8 cellular contexts compared by ENCODE assay signal in the genomic region with DNA sequence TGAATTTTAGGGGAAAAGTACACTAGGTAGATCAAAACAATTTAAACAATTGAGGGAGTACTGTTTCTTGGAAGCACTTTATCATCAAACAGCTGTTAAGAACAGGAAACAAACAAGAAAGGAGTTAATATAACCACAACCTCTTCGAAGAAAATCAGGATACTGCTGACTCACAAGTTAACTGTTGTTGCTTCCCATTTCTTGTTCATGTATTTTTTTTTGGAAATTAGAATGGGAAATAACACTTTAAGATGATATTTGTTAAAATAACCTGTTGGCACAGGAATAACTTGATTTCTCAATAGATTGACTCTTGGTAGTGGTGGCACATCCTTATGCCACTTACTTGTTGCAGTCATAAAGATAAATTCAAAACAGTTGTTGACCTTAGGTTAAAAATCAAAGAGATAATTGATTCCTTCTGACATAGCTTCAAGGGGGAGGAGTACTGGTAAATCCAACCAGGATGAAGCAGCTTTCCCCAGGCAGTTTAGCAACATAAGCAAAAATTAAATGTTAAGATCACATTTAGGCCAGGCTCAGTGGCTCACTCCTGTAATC. TPM values are rescaled to one million over a fixed set of nuclear protein-coding genes. Genes with fewer than 3 reads are reported as not detected.
DNase-seq lines count a peak whose midpoint lies in the region; ATAC-seq and TF ChIP-seq lines count a peak whose summit lies in the region.
"Had no signal": no experiment of that assay in that cellular context is flagged by ENCODE, and none has a peak within 500 bp of the region (broad histone marks: within the 10 kb centered on the region; RNA-seq: fewer than 3 reads in every experiment).

No MANE protein-coding gene starts in this region.

- H3K27ac Mint-ChIP-seq in GM23338 = 0 out of 2 replicates have a peak overlapping the region, but pooled peaks have one; percentile 18

- H3K9me2 ChIP-seq in GM23338 (ENCODE audit: insufficient read depth) = no peaks in the 10 kb centered on the region

- no peak for DNase-seq in GM23338 (ENCODE audit: low spot score)
- peak; percentile 26 for DNase-seq in RPMI8226
- DNase-seq in epithelial cell of prostate (ENCODE audit: low read depth, low spot score) = no peak
- no peak for DNase-seq in DMS53 (lab: John Stamatoyannopoulos, UW)
- no peak for DNase-seq in UCSD-AML1 (lab: John Stamatoyannopoulos, UW; ENCODE audit: unreplicated experiment)
- DNase-seq: activated CD4-positive, alpha-beta T cell treated with anti-CD3 and anti-CD28 coated beads for 4 hours had no signal

- no peak overlapping the region for H3K9ac ChIP-seq in skeletal muscle tissue (ENCODE audit: low read depth in 1 of 3, low read length in 3 of 3)

- H3K4me3 ChIP-seq in GM23338 = no peak overlapping the region
- no peak overlapping the region for H3K4me3 ChIP-seq in skeletal muscle tissue (ENCODE audit: low read length in 3 of 3)

- no peaks in the 10 kb centered on the region for H3K9me3 Mint-ChIP-seq in GM23338

- H3K27ac ChIP-seq in GM23338 (ENCODE audit: low read depth) (no peak overlapping the region), epithelial cell of prostate (peak overlapping the region; percentile 20), skeletal muscle tissue (ENCODE audit: low read depth, low read length) (peak overlapping the region; percentile 54)

- H4K20me1 ChIP-seq in GM23338 (replicated peaks; ENCODE audit: insufficient read depth) = peaks cover 15% of the 10 kb centered on the region

- H3K4me3 Mint-ChIP-seq in GM23338 = no peak overlapping the region

- H3K27me3 Mint-ChIP-seq in GM23338 (ENCODE audit: insufficient read depth, low read depth, poor library complexity) = peaks cover 9% of the 10 kb centered on the region

- peaks cover 9% of the 10 kb centered on the region for H3K27me3 ChIP-seq in GM23338 (ENCODE audit: insufficient read depth)
- H3K27me3 ChIP-seq in skeletal muscle tissue (ENCODE audit: control insufficient read depth in 3 of 3, insufficient read depth in 3 of 3, low read length in 3 of 3) = no peaks in the 10 kb centered on the region

- no peaks in the 10 kb centered on the region; the same call in 1 of the 2 replicates for H3K4me1 ChIP-seq in GM23338 (ENCODE audit: insufficient read depth)
- H3K4me1 ChIP-seq in skeletal muscle tissue (ENCODE audit: control insufficient read depth in 3 of 3, insufficient read depth in 3 of 3, low read length in 3 of 3) = peaks cover 13 to 18% (median 17%) of the 10 kb centered on the region in 3 donors

- H3K36me3 ChIP-seq in GM23338 (ENCODE audit: insufficient read depth) = peaks cover 10% of the 10 kb centered on the region; the same call in 1 of the 2 replicates
- peaks cover 7 to 9% (median 8%) of the 10 kb centered on the region in 3 donors for H3K36me3 ChIP-seq in skeletal muscle tissue (ENCODE audit: control insufficient read depth in 3 of 3, insufficient read depth in 3 of 3, low read length in 3 of 3)

- no peak for TF ChIP-seq CTCF in GM23338 (conservative IDR thresholded peaks at IDR 0.05; ENCODE audit: low read depth in 2 of 2)

- H3K9me3 ChIP-seq in skeletal muscle tissue (ENCODE audit: control insufficient read depth in 3 of 3, low read length in 3 of 3) = no peaks in the 10 kb centered on the region

- peaks cover 19% of the 10 kb centered on the region for H3K36me3 Mint-ChIP-seq in GM23338 (ENCODE audit: low read depth)

- H2AFZ ChIP-seq in GM23338 = no peak overlapping the region

- no peak overlapping the region for H3K4me2 ChIP-seq in GM23338

- no peak for ATAC-seq in GM23338
- ATAC-seq in GM21723 (IDR thresholded peaks at IDR 0.05; ENCODE audit: unreplicated experiment) = no peak

- no peaks in the 10 kb centered on the region for H3F3A ChIP-seq in GM23338 (replicated peaks; ENCODE audit: low read depth)

- H3K79me2 ChIP-seq in GM23338 (replicated peaks; ENCODE audit: insufficient read depth) = peaks cover 73% of the 10 kb centered on the region

- peaks cover 12% of the 10 kb centered on the region for H3K4me1 Mint-ChIP-seq in GM23338

TF ChIP-seq in GM23338, 12 proteins besides CTCF, POLR2A, EP300 and RAD21:
- TF ChIP-seq POLR2AphosphoS5 (IDR thresholded peaks at IDR 0.05; ENCODE audit: low read depth) (no peak), REST (IDR thresholded peaks at IDR 0.05; ENCODE audit: unreplicated experiment) (no peak)
- TF ChIP-seq, protein P1, sequence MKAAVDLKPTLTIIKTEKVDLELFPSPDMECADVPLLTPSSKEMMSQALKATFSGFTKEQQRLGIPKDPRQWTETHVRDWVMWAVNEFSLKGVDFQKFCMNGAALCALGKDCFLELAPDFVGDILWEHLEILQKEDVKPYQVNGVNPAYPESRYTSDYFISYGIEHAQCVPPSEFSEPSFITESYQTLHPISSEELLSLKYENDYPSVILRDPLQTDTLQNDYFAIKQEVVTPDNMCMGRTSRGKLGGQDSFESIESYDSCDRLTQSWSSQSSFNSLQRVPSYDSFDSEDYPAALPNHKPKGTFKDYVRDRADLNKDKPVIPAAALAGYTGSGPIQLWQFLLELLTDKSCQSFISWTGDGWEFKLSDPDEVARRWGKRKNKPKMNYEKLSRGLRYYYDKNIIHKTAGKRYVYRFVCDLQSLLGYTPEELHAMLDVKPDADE (IDR thresholded peaks at IDR 0.05) = no peak
TF ChIP-seq in GM23338: peak in this region for 0.

RNA-seq across cellular contexts. Expression of gene BNIP2, which starts 3.3 kb away (rescaled TPM):
- total RNA-seq in GM23338 (2014; rRNA removed; shearing (Covaris generic)) = 83.7 and 86.6 TPM in 2 replicates
- 38.5 and 43.7 TPM in 2 replicates for polyA plus RNA-seq in GM23338 (2016; fragmentation: Nextera tagmentation; extraction: Ambion mirVana)
- 50.1 TPM for total RNA-seq in skeletal muscle tissue

RNA-seq across cellular contexts. Expression of gene GTF2A2, which starts 28.5 kb away (rescaled TPM):
- total RNA-seq in GM23338 (2014; rRNA removed; shearing (Covaris generic)) = 40.7 and 45.9 TPM in 2 replicates
- polyA plus RNA-seq in GM23338 (2016; fragmentation: Nextera tagmentation; extraction: Ambion mirVana) = 420 and 424 TPM in 2 replicates
- total RNA-seq in skeletal muscle tissue = 20.9 TPM
